15 cellular contexts compared by ENCODE assay signal in the genomic region with DNA sequence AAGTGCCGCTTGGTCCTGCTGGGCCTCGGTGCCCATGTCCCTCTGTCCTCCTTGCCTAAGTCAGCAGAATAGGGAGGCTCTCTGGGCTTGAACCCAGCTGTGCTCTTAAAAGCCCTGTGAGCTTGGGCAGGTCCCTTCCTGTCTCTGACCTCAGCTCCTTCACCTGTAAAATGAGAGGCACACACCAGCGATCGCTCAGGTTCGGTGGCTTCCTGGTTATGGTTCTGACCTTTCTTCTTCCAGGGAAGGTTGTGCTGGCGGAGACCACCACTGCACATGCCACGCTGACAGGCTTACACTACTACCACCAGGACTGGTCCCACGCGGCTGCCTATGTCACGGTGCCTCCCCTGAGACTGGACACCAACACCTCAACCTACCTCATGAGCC. TPM values are rescaled to one million over a fixed set of nuclear protein-coding genes. Genes with fewer than 3 reads are reported as not detected.
DNase-seq lines count a peak whose midpoint lies in the region; ATAC-seq, FAIRE-seq and TF ChIP-seq lines count a peak whose summit lies in the region.
"Had no signal": no experiment of that assay in that cellular context is flagged by ENCODE, and none has a peak within 500 bp of the region (broad histone marks: within the 10 kb centered on the region; RNA-seq: fewer than 3 reads in every experiment).

No MANE protein-coding gene starts in this region.

- ATAC-seq in HepG2 (peak; percentile 31), right lobe of liver (no peak), foreskin keratinocyte (no peak), right cardiac atrium (no peak)
- ATAC-seq: GM12878, GM23338 had no signal

- H3K36me3 ChIP-seq in HepG2 (replicated peaks in 1 of 2; ENCODE audit: control insufficient read depth in 1 of 2, insufficient read depth in 2 of 2, low read length in 2 of 2): no peaks in the 10 kb centered on the region
- H3K36me3 ChIP-seq in right lobe of liver: no peaks in the 10 kb centered on the region
- no peaks in the 10 kb centered on the region for H3K36me3 ChIP-seq in neural progenitor cell
- H3K36me3 ChIP-seq: BE2C had no signal

- no TSS peak for BruUV-seq in HepG2 (replicated peaks; lab: Mats Ljungman, UMichigan)

- no peaks in the 10 kb centered on the region for H3K79me2 ChIP-seq in HepG2 (ENCODE audit: insufficient read depth, low read length)
- no peaks in the 10 kb centered on the region for H3K79me2 ChIP-seq in neural progenitor cell (ENCODE audit: low read depth)

- FAIRE-seq in HepG2 (lab: Jason Lieb, UNC): no peak
- FAIRE-seq: A204.1, GM12878 had no signal

- H4K20me1 ChIP-seq in HepG2 (ENCODE audit: insufficient read depth, low read length) (no peaks in the 10 kb centered on the region), neural progenitor cell (ENCODE audit: low read depth) (peaks cover 39% of the 10 kb centered on the region)

- CTCF ChIA-PET in HepG2 (lab: Yijun Ruan, JAX; ENCODE audit: low intra/inter-chr PET ratio, low total read pairs): no interaction called here

- TF ChIP-seq RAD21 in HepG2 (CRISPR knock-in tag; IDR thresholded peaks at IDR 0.05): no peak

- H3K9ac ChIP-seq in HepG2 (ENCODE audit: insufficient read depth, low read depth, low read length): no peak overlapping the region
- H3K9ac ChIP-seq in neural progenitor cell: no peak overlapping the region

- 72% methylated on average over 10 of the region's 10 CpGs for WGBS in HepG2 (ENCODE audit: low lambda C conversion rate)
- 82% methylated on average over 2 of the region's 10 CpGs for WGBS in right lobe of liver (ENCODE audit: insufficient coverage, low coverage, low lambda C conversion rate, missing lambda C conversion rate)
- WGBS in right cardiac atrium: 91% methylated on average over 10 of the region's 10 CpGs

- no peak overlapping the region for H3K4me2 ChIP-seq in HepG2 (ENCODE audit: low read depth, low read length)
- no peak overlapping the region for H3K4me2 ChIP-seq in neural progenitor cell
- H3K4me2 ChIP-seq: GM23338 had no signal

- H3K4me1 Mint-ChIP-seq in brain: peaks cover 22% of the 10 kb centered on the region
- peaks cover 9% of the 10 kb centered on the region for H3K4me1 Mint-ChIP-seq in neural progenitor cell

- H3K27ac Mint-ChIP-seq in brain (peak overlapping the region; percentile 59 to 91 (median 68)), neural progenitor cell (peak overlapping the region; percentile 62)
- H3K27ac Mint-ChIP-seq: GM23338 had no signal

- TF ChIP-seq POLR2A in HepG2 (IDR thresholded peaks at IDR 0.05; ENCODE audit: insufficient read depth in 1 of 2, low read depth in 2 of 2, low read length in 2 of 2) (no peak), right lobe of liver (IDR thresholded peaks at IDR 0.05) (no peak)

- TF ChIP-seq EP300 in HepG2 (IDR thresholded peaks at IDR 0.05; ENCODE audit: low read depth in 2 of 2, low read length in 2 of 2) (no peak), HepG2 (CRISPR knock-in tag; IDR thresholded peaks at IDR 0.05; ENCODE audit: borderline replicate concordance) (no peak)

- H3K9me3 ChIP-seq in HepG2 (ENCODE audit: low read length) (no peaks in the 10 kb centered on the region), right lobe of liver (no peaks in the 10 kb centered on the region), neural progenitor cell (ENCODE audit: low read depth) (no peaks in the 10 kb centered on the region), right cardiac atrium (ENCODE audit: control insufficient read depth, low read length) (no peaks in the 10 kb centered on the region)
- H3K9me3 ChIP-seq: BE2C had no signal

- no peaks in the 10 kb centered on the region for H3K9me3 Mint-ChIP-seq in brain
- no peaks in the 10 kb centered on the region for H3K9me3 Mint-ChIP-seq in neural progenitor cell
- H3K9me3 Mint-ChIP-seq: GM23338 had no signal

- POLR2A ChIA-PET in HepG2 (lab: Yijun Ruan, JAX): no interaction called here

- no peak for TF ChIP-seq CTCF in HepG2 (CRISPR knock-in tag; IDR thresholded peaks at IDR 0.05)
- no peak for TF ChIP-seq CTCF in right lobe of liver (IDR thresholded peaks at IDR 0.05)
- TF ChIP-seq CTCF in brain (conservative IDR thresholded peaks at IDR 0.05): no peak
- no peak for TF ChIP-seq CTCF in neural progenitor cell (IDR thresholded peaks at IDR 0.05)
- no peak for TF ChIP-seq CTCF in foreskin keratinocyte (conservative IDR thresholded peaks at IDR 0.05)
- TF ChIP-seq CTCF in GM13977 (IDR thresholded peaks at IDR 0.05; ENCODE audit: extremely low read depth, insufficient read depth, missing control alignments): no peak

- no peak for DNase-seq in HepG2 (ENCODE audit: low spot score)
- DNase-seq in right lobe of liver: no peak
- DNase-seq in neural progenitor cell (ENCODE audit: low spot score): no peak
- DNase-seq in foreskin keratinocyte: no peak
- no peak for DNase-seq in GM13977 (ENCODE audit: low spot score)
- no peak for DNase-seq in right cardiac atrium
- DNase-seq: BE2C; CD4-positive, alpha-beta memory T cell; DMS79; H7 had no signal

- no peaks in the 10 kb centered on the region for H3K27me3 Mint-ChIP-seq in brain
- H3K27me3 Mint-ChIP-seq in neural progenitor cell (ENCODE audit: insufficient read depth, low read depth): peaks cover 8% of the 10 kb centered on the region

- no peak overlapping the region for H3K4me3 Mint-ChIP-seq in brain
- H3K4me3 Mint-ChIP-seq in neural progenitor cell: peak overlapping the region; percentile 31
- H3K4me3 Mint-ChIP-seq: GM23338 had no signal

- intact Hi-C loops in HepG2 (cut with micrococcal nuclease; ENCODE audit: unreplicated experiment): no loop called here
- intact Hi-C loops in right lobe of liver (cut with DNase I): no loop called here
- intact Hi-C loops in right cardiac atrium (cut with DNase I): no loop called here

- H3K27me3 ChIP-seq in HepG2 (ENCODE audit: control insufficient read depth in 1 of 2, insufficient read depth in 2 of 2, low read length in 2 of 2): peaks cover 9 to 35% of the 10 kb centered on the region in 2 experiments; a peak in 3 of 5 replicates
- no peaks in the 10 kb centered on the region for H3K27me3 ChIP-seq in right lobe of liver
- H3K27me3 ChIP-seq in neural progenitor cell: no peaks in the 10 kb centered on the region
- H3K27me3 ChIP-seq in foreskin keratinocyte: peaks cover 16% of the 10 kb centered on the region
- H3K27me3 ChIP-seq in right cardiac atrium (ENCODE audit: control insufficient read depth, insufficient read depth): no peaks in the 10 kb centered on the region
- H3K27me3 ChIP-seq: BE2C had no signal

- H3K27ac ChIP-seq in HepG2 (ENCODE audit: extremely low read length, insufficient read depth, low read length) (no peak overlapping the region), right lobe of liver (no peak overlapping the region), neural progenitor cell (no peak overlapping the region), foreskin keratinocyte (no peak overlapping the region), right cardiac atrium (ENCODE audit: low read length) (no peak overlapping the region)
- H3K27ac ChIP-seq: C4-2B had no signal

- in situ Hi-C loops in HepG2 (cut with HindIII; ENCODE audit: extremely low pct_ligation_motif_present, low pct_unique_long_range_greater_than_20kb) (no loop called here), GM13977 (cut with MboI; ENCODE audit: low pct_unique_long_range_greater_than_20kb, low sequenced_read_pairs, unreplicated experiment) (loop anchor here (10.0 kb wide), 1 partner anchor 90 kb away; a partner anchor contains a TSS)

- H2AFZ ChIP-seq in HepG2 (ENCODE audit: low read length): no peak overlapping the region
- no peak overlapping the region for H2AFZ ChIP-seq in neural progenitor cell (replicated peaks)
- H2AFZ ChIP-seq: GM23338 had no signal

- no peak overlapping the region for H3K4me3 ChIP-seq in HepG2 (replicated peaks in 1 of 3; ENCODE audit: insufficient read depth in 1 of 3, low read depth in 2 of 3, low read length in 3 of 3)
- H3K4me3 ChIP-seq in right lobe of liver: no peak overlapping the region
- H3K4me3 ChIP-seq in neural progenitor cell: no peak overlapping the region
- no peak overlapping the region for H3K4me3 ChIP-seq in right cardiac atrium (ENCODE audit: low read length)
- H3K4me3 ChIP-seq: GM12878, GM23338 had no signal

- H3K36me3 Mint-ChIP-seq in brain (peaks cover 50% of the 10 kb centered on the region), neural progenitor cell (peaks cover 37% of the 10 kb centered on the region)
- H3K36me3 Mint-ChIP-seq: CD4-positive, alpha-beta memory T cell had no signal

- H3F3A ChIP-seq in neural progenitor cell (ENCODE audit: low read depth): no peaks in the 10 kb centered on the region

- peaks cover 23% of the 10 kb centered on the region for H3K4me1 ChIP-seq in HepG2 (ENCODE audit: insufficient read depth, low read length)
- H3K4me1 ChIP-seq in right lobe of liver: no peaks in the 10 kb centered on the region
- no peaks in the 10 kb centered on the region for H3K4me1 ChIP-seq in neural progenitor cell
- no peaks in the 10 kb centered on the region for H3K4me1 ChIP-seq in foreskin keratinocyte
- no peaks in the 10 kb centered on the region for H3K4me1 ChIP-seq in right cardiac atrium (ENCODE audit: control insufficient read depth, insufficient read depth, low read length)
- H3K4me1 ChIP-seq: BE2C had no signal

RNA-seq across cellular contexts. Expression of a gene that starts 36.1 kb away (rescaled TPM):
- total RNA-seq in HepG2 (2016; rRNA removed; fragmentation: Illumina TruSeq; extraction: Trizol) (0.20 and 0.31 TPM in 2 replicates), right lobe of liver (10 to 100 TPM; 13.7 to 22.3 (median 17.3) TPM), neural progenitor cell (ENCODE audit: low replicate concordance) (3.1 and 6.2 TPM in 2 replicates), foreskin keratinocyte (6.8 and 7.7 TPM in 2 replicates), right cardiac atrium (10 to 100 TPM; 43.6 to 58.8 (median 49.9) TPM)
- total RNA-seq in HepG2 (2016; cell fraction: cytosol; rRNA removed; fragmentation: Illumina TruSeq; extraction: Trizol; ENCODE audit: low read depth): 0.18 TPM in 1 of 2 replicates, not detected in the other
- total RNA-seq in HepG2 (2016; cell fraction: insoluble cytoplasmic fraction; rRNA removed; fragmentation: Illumina TruSeq; extraction: Trizol): 0.15 and 0.19 TPM in 2 replicates
- 0.15 and 0.24 TPM in 2 replicates for total RNA-seq in HepG2 (2016; cell fraction: membrane; rRNA removed; fragmentation: Illumina TruSeq; extraction: Trizol)
- 0.60 and 0.99 TPM in 2 replicates for total RNA-seq in HepG2 (2016; cell fraction: nucleus; rRNA removed; fragmentation: Illumina TruSeq; extraction: Trizol)
- polyA plus RNA-seq in HepG2 (2011; rRNA removed) (0.73 and 0.91 TPM in 2 replicates), brain (ENCODE audit: insufficient read depth, low read depth, low replicate concordance) (130 TPM), foreskin keratinocyte (8.9 and 11.0 TPM in 2 replicates), right cardiac atrium (85.1 TPM)
- polyA plus RNA-seq in HepG2 (2011; cell fraction: cytosol; rRNA removed): 0.34 and 0.65 TPM in 2 replicates
- 3.3 and 5.1 TPM in 2 replicates for polyA plus RNA-seq in HepG2 (2011; cell fraction: nucleus; rRNA removed)
- polyA plus RNA-seq in HepG2 (2012): 0.91 and 2.1 TPM in 2 replicates
- 0.11 and 0.17 TPM in 2 replicates for polyA plus RNA-seq in HepG2 (2016; cell fraction: cytosol; fragmentation: Illumina TruSeq; extraction: Trizol; ENCODE audit: low read depth)
- polyA plus RNA-seq in HepG2 (2016; cell fraction: insoluble cytoplasmic fraction; fragmentation: Illumina TruSeq; extraction: Trizol; ENCODE audit: low read depth): 0.59 and 0.88 TPM in 2 replicates
- 0.28 and 0.30 TPM in 2 replicates for polyA plus RNA-seq in HepG2 (2016; cell fraction: membrane; fragmentation: Illumina TruSeq; extraction: Trizol; ENCODE audit: low read depth)
- 1.8 and 2.0 TPM in 2 replicates for polyA plus RNA-seq in HepG2 (2016; cell fraction: nucleus; fragmentation: Illumina TruSeq; extraction: Trizol; ENCODE audit: insufficient read depth, low read depth)
- polyA minus RNA-seq in HepG2 (2011; rRNA and poly(A)+ RNA removed; ENCODE audit: low replicate concordance): 0.44 and 3.1 TPM in 2 replicates
- 0.69 TPM in 1 of 2 replicates, not detected in the other for polyA minus RNA-seq in HepG2 (2011; cell fraction: cytosol; rRNA and poly(A)+ RNA removed)
- 0.99 TPM in 1 of 2 replicates, not detected in the other for polyA minus RNA-seq in HepG2 (2011; cell fraction: nucleus; rRNA and poly(A)+ RNA removed)
